In genomic region chr17:64662774-64663367, GRCh38 we compare ENCODE assay signal across 1 cellular context.
TF ChIP-seq lines count a peak whose summit lies in the region.

No MANE protein-coding gene starts in this region.

TF ChIP-seq in WTC11, 78 proteins besides CTCF, POLR2A, EP300 and RAD21 (continued from another document):
- TF ChIP-seq ATF6 (CRISPR knock-in tag; IDR thresholded peaks at IDR 0.05) (no peak), IRF1 (CRISPR knock-in tag; IDR thresholded peaks at IDR 0.05) (no peak), E2F1 (CRISPR knock-in tag; IDR thresholded peaks at IDR 0.05) (0 out of 2 replicates have a peak, but pooled peaks have one; percentile 53), MAX (CRISPR knock-in tag; IDR thresholded peaks at IDR 0.05) (peak; percentile 92), NFE2L1 (CRISPR knock-in tag; IDR thresholded peaks at IDR 0.05) (no peak; the same call in 1 of the 2 replicates), SP1 (CRISPR knock-in tag; conservative IDR thresholded peaks at IDR 0.05) (no peak), JAZF1 (CRISPR knock-in tag; IDR thresholded peaks at IDR 0.05) (no peak), ARID4B (CRISPR knock-in tag; IDR thresholded peaks at IDR 0.05; ENCODE audit: borderline replicate concordance) (peak; percentile 58; the same call in 1 of the 2 replicates), IRF2 (CRISPR knock-in tag; IDR thresholded peaks at IDR 0.05; ENCODE audit: borderline replicate concordance, low read depth) (no peak), ZNF396 (CRISPR knock-in tag; IDR thresholded peaks at IDR 0.05; ENCODE audit: borderline replicate concordance) (no peak), MYBL2 (CRISPR knock-in tag; IDR thresholded peaks at IDR 0.05) (no peak)
